In the genomic region with DNA sequence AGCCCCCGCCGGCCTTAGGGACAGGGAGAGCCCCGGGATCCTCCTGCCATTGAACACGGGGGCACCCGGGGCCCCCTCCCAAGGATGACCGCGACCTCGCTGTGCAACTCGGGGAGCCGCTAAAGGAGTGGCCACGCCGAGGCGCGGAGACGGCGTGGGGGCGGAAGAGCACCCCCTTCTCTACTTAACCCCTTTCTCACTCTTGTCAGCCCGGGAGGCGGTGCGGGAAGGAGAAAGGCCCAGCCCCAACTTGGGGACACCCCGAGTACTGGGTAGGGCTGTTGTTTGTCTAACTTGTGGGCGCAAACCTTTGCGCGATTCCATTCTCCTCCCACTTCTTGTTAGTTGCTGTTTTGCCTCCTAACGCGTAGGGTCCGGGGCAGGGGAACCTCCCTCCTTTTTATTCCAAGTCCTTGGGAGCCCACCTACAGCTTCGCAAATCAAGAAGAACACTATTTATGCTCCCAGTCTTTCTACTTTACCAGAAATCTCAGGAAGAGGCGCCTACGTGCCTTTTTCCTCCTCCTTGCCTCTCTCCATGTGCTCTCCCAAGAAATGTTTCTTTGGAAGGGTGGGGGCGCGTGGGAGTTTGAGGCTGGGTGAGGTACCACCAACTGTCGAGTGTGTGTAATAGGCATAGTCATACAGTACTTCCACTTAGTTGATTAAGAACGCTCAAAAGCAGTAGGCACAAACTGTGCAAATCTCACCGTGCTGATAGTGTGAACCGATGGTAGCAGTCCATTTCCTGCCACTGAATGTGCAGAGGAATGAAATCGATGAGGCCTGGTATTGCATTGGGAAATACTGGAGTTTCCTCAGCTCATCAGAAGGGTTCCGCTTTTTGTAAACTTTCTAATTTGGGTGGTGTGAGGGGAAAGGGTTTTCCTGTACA, we compare ENCODE assay signal across 8 cellular contexts. TPM values are rescaled to one million over a fixed set of nuclear protein-coding genes. Genes with fewer than 3 reads are reported as not detected.
DNase-seq lines count a peak whose midpoint lies in the region; ATAC-seq, FAIRE-seq and TF ChIP-seq lines count a peak whose summit lies in the region.

No MANE protein-coding gene starts in this region.

- peaks cover 29% of the 10 kb centered on the region; the same call in 1 of the 2 replicates for H3K79me2 ChIP-seq in SU-DHL-6 (ENCODE audit: insufficient read depth, low read length)

- TF ChIP-seq CTCF in SU-DHL-6 (IDR thresholded peaks at IDR 0.05; ENCODE audit: insufficient read depth, low read length, poor library complexity, severe bottlenecking) (no peak), body of pancreas (IDR thresholded peaks at IDR 0.05) (no peak)

- no peaks in the 10 kb centered on the region for H4K20me1 ChIP-seq in SU-DHL-6 (ENCODE audit: low read depth, low read length)

- peak overlapping the region; percentile 48; the same call in 1 of the 2 replicates for H3K27ac ChIP-seq in SU-DHL-6 (ENCODE audit: low read depth, low read length)
- peak overlapping the region in 3 of 4 donors; percentile 51 to 75 (median 74) for H3K27ac ChIP-seq in body of pancreas

- in situ Hi-C loops in ACHN (cut with HindIII; ENCODE audit: low pct_ligation_motif_present, low pct_unique_long_range_greater_than_20kb, low sequenced_read_pairs), result no loop called here

- H3K36me3 ChIP-seq in SU-DHL-6 (ENCODE audit: low read length) (no peaks in the 10 kb centered on the region), body of pancreas (replicated peaks in 1 of 2; ENCODE audit: insufficient read depth in 1 of 2, low read depth in 2 of 2) (no peaks in the 10 kb centered on the region)

- H3K9me3 ChIP-seq in SU-DHL-6 (ENCODE audit: insufficient read depth, low read length), result no peaks in the 10 kb centered on the region
- H3K9me3 ChIP-seq in body of pancreas, result no peaks in the 10 kb centered on the region

- H3K9ac ChIP-seq in SU-DHL-6 (ENCODE audit: low read length), result peak overlapping the region; percentile 64

- peak in 2 of 3 donors; percentile 41 to 43 for TF ChIP-seq POLR2A in body of pancreas (IDR thresholded peaks at IDR 0.05)

- peak; percentile 31 for DNase-seq in ACHN
- peak; percentile 17 to 28 (median 23) for DNase-seq in body of pancreas
- peak; percentile 20 for DNase-seq in stimulated activated CD4-positive, alpha-beta T cell treated with anti-CD3 and anti-CD28 coated beads, Interleukin-12 subunit alpha, Interleukin-12 subunit beta, amount 100 ng/mL, for 4 hours
- DNase-seq in NCI-H2081 treated with DMSO at 0.1 percent for 48 hours (lab: John Stamatoyannopoulos, UW), result no peak

- WGBS in body of pancreas, 2 donors, result 0% methylated on average over 11 to 33 of the region's 38 CpGs

- peak overlapping the region; percentile 89 for H2AFZ ChIP-seq in SU-DHL-6 (ENCODE audit: low read depth, low read length, severe bottlenecking)

- peak; percentile 49 for FAIRE-seq in islet of Langerhans (lab: Jason Lieb, UNC)

- H3K4me2 ChIP-seq in SU-DHL-6 (ENCODE audit: low read depth, low read length, poor library complexity, severe bottlenecking), result peak overlapping the region; percentile 95

- H3K27me3 ChIP-seq in SU-DHL-6 (ENCODE audit: low read length) (no peaks in the 10 kb centered on the region), body of pancreas (no peaks in the 10 kb centered on the region)

- no peaks in the 10 kb centered on the region for H3K9me2 ChIP-seq in SU-DHL-6 (replicated peaks; ENCODE audit: insufficient read depth, low read length)

- ATAC-seq in GM19035 (IDR thresholded peaks at IDR 0.05; ENCODE audit: unreplicated experiment), result peak; percentile 36
- ATAC-seq in HG03342 (IDR thresholded peaks at IDR 0.05; ENCODE audit: unreplicated experiment), result peak; percentile 22
- ATAC-seq in body of pancreas, result peak; percentile 36

- peaks cover 2% of the 10 kb centered on the region for H3K4me1 ChIP-seq in body of pancreas

- H3F3A ChIP-seq in SU-DHL-6 (ENCODE audit: insufficient read depth), result peaks cover 7% of the 10 kb centered on the region; the same call in 1 of the 2 replicates

- H3K4me3 ChIP-seq in SU-DHL-6 (ENCODE audit: insufficient read depth, low read length, poor library complexity, severe bottlenecking) (peak overlapping the region; percentile 75), body of pancreas (peak overlapping the region; percentile 44 to 67)

- intact Hi-C loops in body of pancreas (cut with DNase I), result no loop called here

RNA-seq across cellular contexts. Expression of a gene that starts 0.8 kb away (rescaled TPM):
- 10 to 100 TPM; 15.2 to 23.3 TPM for total RNA-seq in body of pancreas
